ENCODE assay signal across 12 cellular contexts in genomic region chr20:64006902-64007301, GRCh38. TPM values are rescaled to one million over a fixed set of nuclear protein-coding genes. Genes with fewer than 3 reads are reported as not detected.
"Had no signal": no experiment of that assay in that cellular context is flagged by ENCODE, and none has a peak within 500 bp of the region (broad histone marks: within the 10 kb centered on the region; RNA-seq: fewer than 3 reads in every experiment).

No MANE protein-coding gene starts in this region.

- H3K27me3 ChIP-seq: colonic mucosa, foreskin keratinocyte, suprapubic skin had no signal

- H3K9me3 ChIP-seq: colonic mucosa, suprapubic skin had no signal

- H3K4me3 Mint-ChIP-seq: activated CD8-positive, alpha-beta T cell treated with anti-CD3 and anti-CD28 coated beads for 36 hours; activated naive CD4-positive, alpha-beta T cell treated with anti-CD3 and anti-CD28 coated beads for 36 hours; natural killer cell; stimulated activated effector memory CD8-positive, alpha-beta T cell treated with anti-CD3 and anti-CD28 coated beads, Interleukin-12 subunit alpha, Interleukin-12 subunit beta, amount 100 ng/mL, for 72 hours; type B pancreatic cell had no signal

- H3K27ac Mint-ChIP-seq: activated CD8-positive, alpha-beta T cell treated with anti-CD3 and anti-CD28 coated beads for 36 hours; activated naive CD4-positive, alpha-beta T cell treated with anti-CD3 and anti-CD28 coated beads for 36 hours; natural killer cell; stimulated activated effector memory CD8-positive, alpha-beta T cell treated with anti-CD3 and anti-CD28 coated beads, Interleukin-12 subunit alpha, Interleukin-12 subunit beta, amount 100 ng/mL, for 72 hours; type B pancreatic cell had no signal

- DNase-seq: activated CD4-positive, alpha-beta T cell treated with anti-CD3 and anti-CD28 coated beads for 4 hours; activated CD8-positive, alpha-beta T cell treated with anti-CD3 and anti-CD28 coated beads for 36 hours; activated naive CD4-positive, alpha-beta T cell treated with anti-CD3 and anti-CD28 coated beads for 36 hours; colonic mucosa; foreskin keratinocyte; natural killer cell; WERI-Rb-1 had no signal

- H3K4me3 ChIP-seq: colonic mucosa, suprapubic skin had no signal

- H3K9me3 Mint-ChIP-seq: natural killer cell; stimulated activated effector memory CD8-positive, alpha-beta T cell treated with anti-CD3 and anti-CD28 coated beads, Interleukin-12 subunit alpha, Interleukin-12 subunit beta, amount 100 ng/mL, for 72 hours; type B pancreatic cell had no signal

- FAIRE-seq: endothelial cell of umbilical vein had no signal

- H3K27ac ChIP-seq: colonic mucosa, foreskin keratinocyte, suprapubic skin, WERI-Rb-1 had no signal

- H3K27me3 Mint-ChIP-seq: activated CD8-positive, alpha-beta T cell treated with anti-CD3 and anti-CD28 coated beads for 36 hours; type B pancreatic cell had no signal

- H3K4me1 ChIP-seq: colonic mucosa had no signal

RNA-seq across cellular contexts. Expression of gene SOX18, which starts 42.5 kb away (rescaled TPM):
- total RNA-seq: activated CD8-positive, alpha-beta T cell treated with anti-CD3 and anti-CD28 coated beads for 36 hours; activated naive CD4-positive, alpha-beta T cell treated with anti-CD3 and anti-CD28 coated beads for 36 hours; foreskin keratinocyte; mononuclear cell; natural killer cell had no signal
